ENCODE assay signal across 1 cellular context in the genomic region with DNA sequence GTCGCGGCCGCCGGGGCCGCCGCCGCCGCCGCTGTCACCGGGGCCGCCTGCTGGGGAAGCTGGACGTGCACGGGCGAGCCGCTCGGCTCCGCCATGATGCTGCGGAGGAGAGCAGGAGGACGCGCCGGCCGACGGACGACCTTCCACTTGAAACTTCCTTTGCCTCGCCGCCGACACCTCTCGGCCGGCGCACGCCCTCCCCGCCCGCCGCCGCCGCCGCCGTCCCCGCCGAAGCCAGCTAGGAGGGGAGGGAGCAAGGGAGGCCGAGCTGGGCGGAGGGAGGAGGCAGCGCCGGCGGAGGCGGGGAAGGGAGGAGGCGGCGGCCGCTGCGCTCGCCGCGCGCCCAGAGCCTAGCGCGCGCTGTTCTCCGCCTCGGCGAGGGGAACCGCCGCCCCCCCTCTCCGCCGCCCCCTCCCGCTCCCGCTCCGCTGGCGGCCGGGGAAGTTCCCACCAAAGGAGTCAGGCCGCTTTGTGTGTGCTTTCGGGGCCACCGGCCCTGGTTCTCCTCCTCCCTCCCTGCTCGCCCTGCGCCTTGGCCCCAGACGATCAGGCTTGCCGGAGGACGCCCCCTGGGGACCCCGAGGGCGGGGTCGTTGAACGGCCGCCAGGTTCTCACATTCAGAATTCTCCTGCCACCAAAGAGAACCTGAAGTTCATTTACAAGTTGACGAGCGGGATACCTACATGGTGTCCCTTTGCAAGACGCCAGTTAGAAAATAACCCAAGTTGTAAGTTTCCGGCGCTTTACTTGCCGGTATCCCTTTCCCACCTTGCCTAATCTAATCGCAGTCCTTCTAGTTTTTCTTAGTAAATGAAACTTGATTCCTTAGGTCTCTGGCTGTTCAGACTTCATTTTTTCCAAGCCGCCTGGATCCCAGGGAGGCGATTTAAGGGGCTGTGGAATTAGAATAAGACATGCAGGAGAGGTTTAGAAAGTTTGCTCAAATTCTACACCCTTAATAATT.
TF ChIP-seq lines count a peak whose summit lies in the region.

A gene (minus strand): TSS at position 255 of the 965 bp plus-strand sequence. CDS start 160 bp downstream, at position 95.

TF ChIP-seq in GM23338, 12 proteins besides CTCF, POLR2A, EP300 and RAD21 (continued from another document):
- TF ChIP-seq ZNF331 (CRISPR knock-in tag; IDR thresholded peaks at IDR 0.05; ENCODE audit: low read depth), result no peak
- TF ChIP-seq, protein P1, sequence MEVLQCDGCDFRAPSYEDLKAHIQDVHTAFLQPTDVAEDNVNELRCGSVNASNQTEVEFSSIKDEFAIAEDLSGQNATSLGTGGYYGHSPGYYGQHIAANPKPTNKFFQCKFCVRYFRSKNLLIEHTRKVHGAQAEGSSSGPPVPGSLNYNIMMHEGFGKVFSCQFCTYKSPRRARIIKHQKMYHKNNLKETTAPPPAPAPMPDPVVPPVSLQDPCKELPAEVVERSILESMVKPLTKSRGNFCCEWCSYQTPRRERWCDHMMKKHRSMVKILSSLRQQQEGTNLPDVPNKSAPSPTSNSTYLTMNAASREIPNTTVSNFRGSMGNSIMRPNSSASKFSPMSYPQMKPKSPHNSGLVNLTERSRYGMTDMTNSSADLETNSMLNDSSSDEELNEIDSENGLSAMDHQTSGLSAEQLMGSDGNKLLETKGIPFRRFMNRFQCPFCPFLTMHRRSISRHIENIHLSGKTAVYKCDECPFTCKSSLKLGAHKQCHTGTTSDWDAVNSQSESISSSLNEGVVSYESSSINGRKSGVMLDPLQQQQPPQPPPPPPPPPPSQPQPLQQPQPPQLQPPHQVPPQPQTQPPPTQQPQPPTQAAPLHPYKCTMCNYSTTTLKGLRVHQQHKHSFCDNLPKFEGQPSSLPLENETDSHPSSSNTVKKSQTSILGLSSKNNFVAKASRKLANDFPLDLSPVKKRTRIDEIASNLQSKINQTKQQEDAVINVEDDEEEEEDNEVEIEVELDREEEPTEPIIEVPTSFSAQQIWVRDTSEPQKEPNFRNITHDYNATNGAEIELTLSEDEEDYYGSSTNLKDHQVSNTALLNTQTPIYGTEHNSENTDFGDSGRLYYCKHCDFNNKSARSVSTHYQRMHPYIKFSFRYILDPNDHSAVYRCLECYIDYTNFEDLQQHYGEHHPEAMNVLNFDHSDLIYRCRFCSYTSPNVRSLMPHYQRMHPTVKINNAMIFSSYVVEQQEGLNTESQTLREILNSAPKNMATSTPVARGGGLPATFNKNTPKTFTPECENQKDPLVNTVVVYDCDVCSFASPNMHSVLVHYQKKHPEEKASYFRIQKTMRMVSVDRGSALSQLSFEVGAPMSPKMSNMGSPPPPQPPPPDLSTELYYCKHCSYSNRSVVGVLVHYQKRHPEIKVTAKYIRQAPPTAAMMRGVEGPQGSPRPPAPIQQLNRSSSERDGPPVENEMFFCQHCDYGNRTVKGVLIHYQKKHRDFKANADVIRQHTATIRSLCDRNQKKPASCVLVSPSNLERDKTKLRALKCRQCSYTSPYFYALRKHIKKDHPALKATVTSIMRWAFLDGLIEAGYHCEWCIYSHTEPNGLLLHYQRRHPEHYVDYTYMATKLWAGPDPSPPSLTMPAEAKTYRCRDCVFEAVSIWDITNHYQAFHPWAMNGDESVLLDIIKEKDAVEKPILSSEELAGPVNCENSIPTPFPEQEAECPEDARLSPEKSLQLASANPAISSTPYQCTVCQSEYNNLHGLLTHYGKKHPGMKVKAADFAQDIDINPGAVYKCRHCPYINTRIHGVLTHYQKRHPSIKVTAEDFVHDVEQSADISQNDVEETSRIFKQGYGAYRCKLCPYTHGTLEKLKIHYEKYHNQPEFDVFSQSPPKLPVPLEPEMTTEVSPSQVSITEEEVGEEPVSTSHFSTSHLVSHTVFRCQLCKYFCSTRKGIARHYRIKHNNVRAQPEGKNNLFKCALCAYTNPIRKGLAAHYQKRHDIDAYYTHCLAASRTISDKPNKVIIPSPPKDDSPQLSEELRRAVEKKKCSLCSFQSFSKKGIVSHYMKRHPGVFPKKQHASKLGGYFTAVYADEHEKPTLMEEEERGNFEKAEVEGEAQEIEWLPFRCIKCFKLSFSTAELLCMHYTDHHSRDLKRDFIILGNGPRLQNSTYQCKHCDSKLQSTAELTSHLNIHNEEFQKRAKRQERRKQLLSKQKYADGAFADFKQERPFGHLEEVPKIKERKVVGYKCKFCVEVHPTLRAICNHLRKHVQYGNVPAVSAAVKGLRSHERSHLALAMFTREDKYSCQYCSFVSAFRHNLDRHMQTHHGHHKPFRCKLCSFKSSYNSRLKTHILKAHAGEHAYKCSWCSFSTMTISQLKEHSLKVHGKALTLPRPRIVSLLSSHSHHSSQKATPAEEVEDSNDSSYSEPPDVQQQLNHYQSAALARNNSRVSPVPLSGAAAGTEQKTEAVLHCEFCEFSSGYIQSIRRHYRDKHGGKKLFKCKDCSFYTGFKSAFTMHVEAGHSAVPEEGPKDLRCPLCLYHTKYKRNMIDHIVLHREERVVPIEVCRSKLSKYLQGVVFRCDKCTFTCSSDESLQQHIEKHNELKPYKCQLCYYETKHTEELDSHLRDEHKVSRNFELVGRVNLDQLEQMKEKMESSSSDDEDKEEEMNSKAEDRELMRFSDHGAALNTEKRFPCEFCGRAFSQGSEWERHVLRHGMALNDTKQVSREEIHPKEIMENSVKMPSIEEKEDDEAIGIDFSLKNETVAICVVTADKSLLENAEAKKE (CRISPR knock-in tag; IDR thresholded peaks at IDR 0.05), result 0 out of 2 replicates have a peak, but pooled peaks have one; percentile 2
- TF ChIP-seq POLR2AphosphoS5 (IDR thresholded peaks at IDR 0.05; ENCODE audit: low read depth), result no peak; the same call in 1 of the 2 replicates
- no peak for TF ChIP-seq EZH2 (IDR thresholded peaks at IDR 0.05; ENCODE audit: low read depth, unreplicated experiment)
- TF ChIP-seq, protein P2, sequence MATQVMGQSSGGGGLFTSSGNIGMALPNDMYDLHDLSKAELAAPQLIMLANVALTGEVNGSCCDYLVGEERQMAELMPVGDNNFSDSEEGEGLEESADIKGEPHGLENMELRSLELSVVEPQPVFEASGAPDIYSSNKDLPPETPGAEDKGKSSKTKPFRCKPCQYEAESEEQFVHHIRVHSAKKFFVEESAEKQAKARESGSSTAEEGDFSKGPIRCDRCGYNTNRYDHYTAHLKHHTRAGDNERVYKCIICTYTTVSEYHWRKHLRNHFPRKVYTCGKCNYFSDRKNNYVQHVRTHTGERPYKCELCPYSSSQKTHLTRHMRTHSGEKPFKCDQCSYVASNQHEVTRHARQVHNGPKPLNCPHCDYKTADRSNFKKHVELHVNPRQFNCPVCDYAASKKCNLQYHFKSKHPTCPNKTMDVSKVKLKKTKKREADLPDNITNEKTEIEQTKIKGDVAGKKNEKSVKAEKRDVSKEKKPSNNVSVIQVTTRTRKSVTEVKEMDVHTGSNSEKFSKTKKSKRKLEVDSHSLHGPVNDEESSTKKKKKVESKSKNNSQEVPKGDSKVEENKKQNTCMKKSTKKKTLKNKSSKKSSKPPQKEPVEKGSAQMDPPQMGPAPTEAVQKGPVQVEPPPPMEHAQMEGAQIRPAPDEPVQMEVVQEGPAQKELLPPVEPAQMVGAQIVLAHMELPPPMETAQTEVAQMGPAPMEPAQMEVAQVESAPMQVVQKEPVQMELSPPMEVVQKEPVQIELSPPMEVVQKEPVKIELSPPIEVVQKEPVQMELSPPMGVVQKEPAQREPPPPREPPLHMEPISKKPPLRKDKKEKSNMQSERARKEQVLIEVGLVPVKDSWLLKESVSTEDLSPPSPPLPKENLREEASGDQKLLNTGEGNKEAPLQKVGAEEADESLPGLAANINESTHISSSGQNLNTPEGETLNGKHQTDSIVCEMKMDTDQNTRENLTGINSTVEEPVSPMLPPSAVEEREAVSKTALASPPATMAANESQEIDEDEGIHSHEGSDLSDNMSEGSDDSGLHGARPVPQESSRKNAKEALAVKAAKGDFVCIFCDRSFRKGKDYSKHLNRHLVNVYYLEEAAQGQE (IDR thresholded peaks at IDR 0.05; ENCODE audit: unreplicated experiment), result no peak
- no peak for TF ChIP-seq ZNF114 (CRISPR knock-in tag; IDR thresholded peaks at IDR 0.05)
- TF ChIP-seq JUNB (IDR thresholded peaks at IDR 0.05; ENCODE audit: unreplicated experiment), result no peak
- TF ChIP-seq, protein P3, sequence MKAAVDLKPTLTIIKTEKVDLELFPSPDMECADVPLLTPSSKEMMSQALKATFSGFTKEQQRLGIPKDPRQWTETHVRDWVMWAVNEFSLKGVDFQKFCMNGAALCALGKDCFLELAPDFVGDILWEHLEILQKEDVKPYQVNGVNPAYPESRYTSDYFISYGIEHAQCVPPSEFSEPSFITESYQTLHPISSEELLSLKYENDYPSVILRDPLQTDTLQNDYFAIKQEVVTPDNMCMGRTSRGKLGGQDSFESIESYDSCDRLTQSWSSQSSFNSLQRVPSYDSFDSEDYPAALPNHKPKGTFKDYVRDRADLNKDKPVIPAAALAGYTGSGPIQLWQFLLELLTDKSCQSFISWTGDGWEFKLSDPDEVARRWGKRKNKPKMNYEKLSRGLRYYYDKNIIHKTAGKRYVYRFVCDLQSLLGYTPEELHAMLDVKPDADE (IDR thresholded peaks at IDR 0.05), result peak; percentile 12; the same call in 1 of the 2 replicates
TF ChIP-seq in GM23338: peak in this region for 2.
